1 cellular context compared by ENCODE assay signal in genomic region chr9:130640681-130641080, GRCh38.
TF ChIP-seq lines count a peak whose summit lies in the region.

No MANE protein-coding gene starts in this region.

TF ChIP-seq in HepG2, 621 proteins besides CTCF, POLR2A, EP300 and RAD21:
- TF ChIP-seq HMG20A (CRISPR knock-in tag; IDR thresholded peaks at IDR 0.05; ENCODE audit: borderline replicate concordance) (no peak), MTA3 (CRISPR knock-in tag; IDR thresholded peaks at IDR 0.05) (no peak), ZNF275 (CRISPR knock-in tag; IDR thresholded peaks at IDR 0.05; ENCODE audit: borderline replicate concordance) (no peak), ZNF652 (CRISPR knock-in tag; IDR thresholded peaks at IDR 0.05; ENCODE audit: borderline replicate concordance, low read depth) (no peak), IRF2 (CRISPR knock-in tag; IDR thresholded peaks at IDR 0.05) (no peak), TRIM24 (CRISPR knock-in tag; IDR thresholded peaks at IDR 0.05) (no peak)
- TF ChIP-seq, protein P1, sequence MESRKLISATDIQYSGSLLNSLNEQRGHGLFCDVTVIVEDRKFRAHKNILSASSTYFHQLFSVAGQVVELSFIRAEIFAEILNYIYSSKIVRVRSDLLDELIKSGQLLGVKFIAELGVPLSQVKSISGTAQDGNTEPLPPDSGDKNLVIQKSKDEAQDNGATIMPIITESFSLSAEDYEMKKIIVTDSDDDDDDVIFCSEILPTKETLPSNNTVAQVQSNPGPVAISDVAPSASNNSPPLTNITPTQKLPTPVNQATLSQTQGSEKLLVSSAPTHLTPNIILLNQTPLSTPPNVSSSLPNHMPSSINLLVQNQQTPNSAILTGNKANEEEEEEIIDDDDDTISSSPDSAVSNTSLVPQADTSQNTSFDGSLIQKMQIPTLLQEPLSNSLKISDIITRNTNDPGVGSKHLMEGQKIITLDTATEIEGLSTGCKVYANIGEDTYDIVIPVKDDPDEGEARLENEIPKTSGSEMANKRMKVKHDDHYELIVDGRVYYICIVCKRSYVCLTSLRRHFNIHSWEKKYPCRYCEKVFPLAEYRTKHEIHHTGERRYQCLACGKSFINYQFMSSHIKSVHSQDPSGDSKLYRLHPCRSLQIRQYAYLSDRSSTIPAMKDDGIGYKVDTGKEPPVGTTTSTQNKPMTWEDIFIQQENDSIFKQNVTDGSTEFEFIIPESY (CRISPR knock-in tag; IDR thresholded peaks at IDR 0.05) = peak; percentile 45; the same call in 1 of the 2 replicates
TF ChIP-seq in HepG2: peak in this region for 1.
